ENCODE assay signal across 8 cellular contexts in genomic region chr16:31107465-31107867, GRCh38. TPM values are rescaled to one million over a fixed set of nuclear protein-coding genes. Genes with fewer than 3 reads are reported as not detected.
DNase-seq lines count a peak whose midpoint lies in the region; TF ChIP-seq lines count a peak whose summit lies in the region.

No MANE protein-coding gene starts in this region.

- peaks cover 13% of the 10 kb centered on the region for H3K36me3 Mint-ChIP-seq in Caco-2 (ENCODE audit: insufficient read depth, unreplicated experiment)
- peaks cover 27% of the 10 kb centered on the region for H3K36me3 Mint-ChIP-seq in endodermal cell (ENCODE audit: low read depth)
- peaks cover 6% of the 10 kb centered on the region for H3K36me3 Mint-ChIP-seq in type B pancreatic cell

- no peak for TF ChIP-seq CTCF in Caco-2 (IDR thresholded peaks at IDR 0.05; ENCODE audit: insufficient read depth in 1 of 2, low read depth in 1 of 2, low read length in 1 of 2, severe bottlenecking in 1 of 2, unreplicated experiment in 1 of 2)
- TF ChIP-seq CTCF in GM20000 (IDR thresholded peaks at IDR 0.05; ENCODE audit: extremely low read depth, missing control alignments), result no peak
- no peak for TF ChIP-seq CTCF in endodermal cell (conservative IDR thresholded peaks at IDR 0.05)
- no peak for TF ChIP-seq CTCF in type B pancreatic cell (conservative IDR thresholded peaks at IDR 0.05)

- H3K27me3 Mint-ChIP-seq in Caco-2 (ENCODE audit: insufficient read depth, unreplicated experiment) (no peaks in the 10 kb centered on the region), endodermal cell (ENCODE audit: insufficient read depth) (no peaks in the 10 kb centered on the region), type B pancreatic cell (no peaks in the 10 kb centered on the region)

- H3K4me2 ChIP-seq in mesendoderm (ENCODE audit: low read length), result no peak overlapping the region

- H3K79me2 ChIP-seq in mesendoderm (ENCODE audit: control insufficient read depth, insufficient read depth, low read length), result no peaks in the 10 kb centered on the region

- H3K4me1 ChIP-seq in Caco-2 (no peaks in the 10 kb centered on the region), endodermal cell (ENCODE audit: control insufficient read depth, insufficient read depth, low read length) (no peaks in the 10 kb centered on the region), mesendoderm (ENCODE audit: control insufficient read depth, low read depth, low read length) (no peaks in the 10 kb centered on the region)

- no peak overlapping the region for H2BK5ac ChIP-seq in mesendoderm (ENCODE audit: low read length)

- WGBS in endodermal cell (ENCODE audit: insufficient coverage in 1 of 2, insufficient read length in 1 of 2), 2 experiments, result 90 to 96% methylated on average over 6 of the region's 6 CpGs
- no CpG with 5 or more reads among the region's 6 CpGs for WGBS in mesendoderm (ENCODE audit: extremely low coverage, insufficient coverage, low lambda C conversion rate)

- no peak overlapping the region for H3K9ac ChIP-seq in endodermal cell (ENCODE audit: extremely low read depth, low read length, poor library complexity, severe bottlenecking)
- H3K9ac ChIP-seq in mesendoderm (ENCODE audit: low read length), result no peak overlapping the region

- no peak overlapping the region for H3K18ac ChIP-seq in mesendoderm (ENCODE audit: low read length)

- no peak overlapping the region for H3K23ac ChIP-seq in mesendoderm (ENCODE audit: low read length)

- BruUV-seq in Caco-2 (replicated peaks; lab: Mats Ljungman, UMichigan), result no TSS peak

- CTCF ChIA-PET in Caco-2 (lab: Charles Lee), result interaction anchor here (0.5 kb wide), 1 partner anchor 27 kb away, joined by 3 read pairs; no protein-coding TSS in a partner anchor

- no peaks in the 10 kb centered on the region for H3K9me3 ChIP-seq in Caco-2
- no peaks in the 10 kb centered on the region for H3K9me3 ChIP-seq in endodermal cell (ENCODE audit: control insufficient read depth, low read length)

- H3K27ac ChIP-seq in endodermal cell (ENCODE audit: low read depth, low read length) (no peak overlapping the region), mesendoderm (ENCODE audit: low read depth, low read length) (no peak overlapping the region)

- no peaks in the 10 kb centered on the region for H3K36me3 ChIP-seq in Caco-2 (ENCODE audit: control insufficient read depth, insufficient read depth, low read length)
- peaks cover 26% of the 10 kb centered on the region for H3K36me3 ChIP-seq in endodermal cell (ENCODE audit: control insufficient read depth, insufficient read depth, low read length)
- peaks cover 4% of the 10 kb centered on the region for H3K36me3 ChIP-seq in mesendoderm (ENCODE audit: control insufficient read depth, insufficient read depth, low read length)

- peak overlapping the region; percentile 79 for H3K4me3 Mint-ChIP-seq in Caco-2 (ENCODE audit: unreplicated experiment)
- H3K4me3 Mint-ChIP-seq in endodermal cell, result peak overlapping the region; percentile 57
- H3K4me3 Mint-ChIP-seq in type B pancreatic cell, result peak overlapping the region; percentile 84

- no peak overlapping the region for H4K8ac ChIP-seq in mesendoderm (ENCODE audit: low read depth, low read length)

- DNase-seq in Caco-2, result no peak
- DNase-seq in GM20000 (ENCODE audit: low spot score), result peak; percentile 85
- DNase-seq in Jurkat, Clone E6-1 (ENCODE audit: low read depth, low spot score), result no peak
- DNase-seq in endodermal cell, result no peak
- no peak for DNase-seq in type B pancreatic cell (ENCODE audit: extremely low spot score, unreplicated experiment)
- DNase-seq in mesendoderm, result no peak
- DNase-seq in inferior parietal cortex (ENCODE audit: extremely low spot score), result no peak
- DNase-seq in kidney tubule cell (ENCODE audit: low spot score), result no peak

- peaks cover 9% of the 10 kb centered on the region for H3K9me3 Mint-ChIP-seq in Caco-2 (ENCODE audit: unreplicated experiment)
- H3K9me3 Mint-ChIP-seq in endodermal cell, result peaks cover 9% of the 10 kb centered on the region
- no peaks in the 10 kb centered on the region for H3K9me3 Mint-ChIP-seq in type B pancreatic cell

- H3K27ac Mint-ChIP-seq in Caco-2 (ENCODE audit: unreplicated experiment), result no peak overlapping the region
- H3K27ac Mint-ChIP-seq in endodermal cell, result no peak overlapping the region
- H3K27ac Mint-ChIP-seq in type B pancreatic cell, result peak overlapping the region; percentile 63

- no peak overlapping the region for H4K5ac ChIP-seq in mesendoderm (ENCODE audit: low read length)

- POLR2A ChIA-PET in Caco-2 (lab: Charles Lee), result no interaction called here

- H2BK15ac ChIP-seq in mesendoderm (replicated peaks; ENCODE audit: low read depth), result no peak overlapping the region

- no peaks in the 10 kb centered on the region for H3K27me3 ChIP-seq in Caco-2 (replicated peaks; ENCODE audit: control insufficient read depth, insufficient read depth, low read length)
- no peaks in the 10 kb centered on the region for H3K27me3 ChIP-seq in endodermal cell (ENCODE audit: control insufficient read depth, insufficient read depth, low read length, poor library complexity, severe bottlenecking)
- H3K27me3 ChIP-seq in mesendoderm (ENCODE audit: insufficient read depth, low read length, poor library complexity), result no peaks in the 10 kb centered on the region

- H3K79me1 ChIP-seq in mesendoderm (ENCODE audit: low read length), result peaks cover 4% of the 10 kb centered on the region

- intact Hi-C loops in Caco-2 (cut with micrococcal nuclease; ENCODE audit: unreplicated experiment), result loop anchor here (5.0 kb wide), 1 partner anchor 35 kb away; no protein-coding TSS in a partner anchor

- no peak overlapping the region for H2BK120ac ChIP-seq in mesendoderm (ENCODE audit: low read depth, low read length)

- no peak overlapping the region for H3K56ac ChIP-seq in mesendoderm (ENCODE audit: low read length)

- peaks cover 6% of the 10 kb centered on the region for H3K4me1 Mint-ChIP-seq in Caco-2 (ENCODE audit: low read depth, unreplicated experiment)
- H3K4me1 Mint-ChIP-seq in endodermal cell, result no peaks in the 10 kb centered on the region
- peaks cover 10% of the 10 kb centered on the region for H3K4me1 Mint-ChIP-seq in type B pancreatic cell (ENCODE audit: unreplicated experiment)

- H3K4ac ChIP-seq in mesendoderm (ENCODE audit: low read depth, low read length), result no peak overlapping the region

- H3K4me3 ChIP-seq in Caco-2 (ENCODE audit: low read depth, low read length) (peak overlapping the region; percentile 97; the same call in 1 of the 2 replicates), endodermal cell (ENCODE audit: low read length) (peak overlapping the region; percentile 80), mesendoderm (ENCODE audit: low read length) (no peak overlapping the region)
- peak overlapping the region; percentile 69 for H3K4me3 ChIP-seq in Jurkat, Clone E6-1 (ENCODE audit: low read length)

- no peak overlapping the region for H2AK5ac ChIP-seq in mesendoderm (ENCODE audit: low read length)

RNA-seq across cellular contexts. Expression of gene BCKDK, which starts 0.7 kb away (rescaled TPM):
- total RNA-seq in Caco-2 (2022) (30.5 and 34.1 TPM in 2 replicates), endodermal cell (10 to 100 TPM; 47.0 to 57.7 TPM), type B pancreatic cell (ENCODE audit: low replicate concordance) (38.5 and 44.5 TPM in 2 replicates)
- polyA plus RNA-seq in Jurkat, Clone E6-1 (2012; ENCODE audit: insufficient read depth, insufficient read length), result 57.9 TPM
- polyA plus RNA-seq in endodermal cell (2013, experiment 1 of 2), result 44.3 TPM
- 42.0 TPM for polyA plus RNA-seq in endodermal cell (2013, experiment 2 of 2)
- 38.4 TPM for polyA plus RNA-seq in mesendoderm (2013, experiment 1 of 2)
- 38.4 TPM for polyA plus RNA-seq in mesendoderm (2013, experiment 2 of 2)

RNA-seq across cellular contexts. Expression of gene KAT8, which starts 10.0 kb away (rescaled TPM):
- total RNA-seq in Caco-2 (2022) (46.2 and 50.2 TPM in 2 replicates), endodermal cell (10 to 100 TPM; 51.0 to 55.8 TPM), type B pancreatic cell (ENCODE audit: low replicate concordance) (54.4 and 70.3 TPM in 2 replicates)
- polyA plus RNA-seq in Jurkat, Clone E6-1 (2012; ENCODE audit: insufficient read depth, insufficient read length), result 60.0 TPM
- polyA plus RNA-seq in endodermal cell (2013, experiment 1 of 2), result 71.1 TPM
- polyA plus RNA-seq in endodermal cell (2013, experiment 2 of 2), result 61.7 TPM
- polyA plus RNA-seq in mesendoderm (2013, experiment 1 of 2), result 33.3 TPM
- 35.2 TPM for polyA plus RNA-seq in mesendoderm (2013, experiment 2 of 2)

RNA-seq across cellular contexts. Expression of gene VKORC1, which starts 12.9 kb away (rescaled TPM):
- total RNA-seq in Caco-2 (2022), result 61.3 and 61.4 TPM in 2 replicates
- 115 TPM for polyA plus RNA-seq in Jurkat, Clone E6-1 (2012; ENCODE audit: insufficient read depth, insufficient read length)
- 10 to 100 TPM; 53.7 to 63.0 TPM for total RNA-seq in endodermal cell
- polyA plus RNA-seq in endodermal cell (2013, experiment 1 of 2), result 93.5 TPM
- polyA plus RNA-seq in endodermal cell (2013, experiment 2 of 2), result 86.0 TPM
- 70.1 and 78.9 TPM in 2 replicates for total RNA-seq in type B pancreatic cell (ENCODE audit: low replicate concordance)
- polyA plus RNA-seq in mesendoderm (2013, experiment 1 of 2), result 106 TPM
- 104 TPM for polyA plus RNA-seq in mesendoderm (2013, experiment 2 of 2)

RNA-seq across cellular contexts. Expression of gene PRSS53, which starts 18.7 kb away (rescaled TPM):
- total RNA-seq in Caco-2 (2022) (1.8 and 2.1 TPM in 2 replicates), endodermal cell (1 to 10 TPM; 1.7 to 2.8 TPM), type B pancreatic cell (ENCODE audit: low replicate concordance) (3.5 and 5.1 TPM in 2 replicates)
- polyA plus RNA-seq in Jurkat, Clone E6-1 (2012; ENCODE audit: insufficient read depth, insufficient read length), result 2.2 TPM
- polyA plus RNA-seq in endodermal cell (2013, experiment 1 of 2), result 4.1 TPM
- 3.2 TPM for polyA plus RNA-seq in endodermal cell (2013, experiment 2 of 2)
- 0.91 TPM for polyA plus RNA-seq in mesendoderm (2013, experiment 1 of 2)
- polyA plus RNA-seq in mesendoderm (2013, experiment 2 of 2), result 0.99 TPM

RNA-seq across cellular contexts. Expression of gene PRSS8, which starts 28.1 kb away (rescaled TPM):
- 237 and 271 TPM in 2 replicates for total RNA-seq in Caco-2 (2022)
- not detected for polyA plus RNA-seq in Jurkat, Clone E6-1 (2012; ENCODE audit: insufficient read depth, insufficient read length)
- total RNA-seq in endodermal cell, result 10 to 100 TPM; 79.7 to 80.1 TPM
- 22.8 TPM for polyA plus RNA-seq in endodermal cell (2013, experiment 1 of 2)
- 16.6 TPM for polyA plus RNA-seq in endodermal cell (2013, experiment 2 of 2)
- 84.7 and 205 TPM in 2 replicates for total RNA-seq in type B pancreatic cell (ENCODE audit: low replicate concordance)
- polyA plus RNA-seq in mesendoderm (2013, experiment 1 of 2), result 64.9 TPM
- polyA plus RNA-seq in mesendoderm (2013, experiment 2 of 2), result 65.6 TPM
